11 cellular contexts compared by ENCODE assay signal in the genomic region with DNA sequence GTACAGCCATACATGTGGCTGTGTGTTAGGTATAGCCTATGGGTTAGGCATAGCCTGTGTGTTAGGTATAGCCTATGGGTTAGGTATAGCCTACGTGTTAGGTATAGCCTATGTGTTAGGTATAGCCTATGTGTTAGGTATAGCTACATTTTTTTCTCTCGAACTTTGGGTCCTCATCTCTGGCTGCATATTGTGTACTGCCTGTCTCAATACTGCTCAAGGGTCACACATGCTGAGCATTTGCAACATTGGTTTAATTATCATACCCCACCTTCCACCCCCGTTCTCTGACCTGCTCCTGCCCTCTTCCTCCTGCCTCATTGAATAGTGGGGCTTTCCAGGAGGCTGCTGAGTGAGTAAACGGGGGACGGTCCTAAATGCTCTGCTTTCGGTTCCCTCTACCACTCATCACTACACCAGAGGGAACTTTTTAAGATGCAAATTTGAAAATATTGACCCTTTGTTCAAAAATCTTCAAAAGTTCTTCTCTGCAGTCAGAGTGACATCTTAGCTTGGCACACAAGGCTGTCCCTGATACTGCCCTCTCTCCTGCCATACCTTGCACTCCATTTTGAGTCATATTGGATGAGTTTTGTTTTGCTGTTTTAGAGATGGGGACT. TPM values are rescaled to one million over a fixed set of nuclear protein-coding genes. Genes with fewer than 3 reads are reported as not detected.
DNase-seq lines count a peak whose midpoint lies in the region; ATAC-seq and TF ChIP-seq lines count a peak whose summit lies in the region.
"Had no signal": no experiment of that assay in that cellular context is flagged by ENCODE, and none has a peak within 500 bp of the region (broad histone marks: within the 10 kb centered on the region; RNA-seq: fewer than 3 reads in every experiment).

No MANE protein-coding gene starts in this region.

- peak; percentile 99 for ATAC-seq in GM18873 (IDR thresholded peaks at IDR 0.05; ENCODE audit: low FRiP score, unreplicated experiment)
- peak; percentile 97 for ATAC-seq in GM21529 (IDR thresholded peaks at IDR 0.05; ENCODE audit: unreplicated experiment)
- ATAC-seq in HG03196 (IDR thresholded peaks at IDR 0.05; ENCODE audit: unreplicated experiment) = peak; percentile 97
- ATAC-seq in lower lobe of right lung = peak; percentile 60 to 63

- DNase-seq in lower lobe of right lung (no peak), NCI-H524 treated with DMSO at 0.1 percent for 48 hours (lab: John Stamatoyannopoulos, UW) (no peak), vagina (ENCODE audit: extremely low spot score in 2 of 2) (no peak), KG1 (lab: John Stamatoyannopoulos, UW) (no peak)
- DNase-seq: posterior cingulate gyrus had no signal

- H3K9me3 ChIP-seq in lower lobe of right lung (no peaks in the 10 kb centered on the region), vagina (no peaks in the 10 kb centered on the region)

- H3K27me3 ChIP-seq in lower lobe of right lung (ENCODE audit: low read depth) = no peaks in the 10 kb centered on the region
- no peaks in the 10 kb centered on the region for H3K27me3 ChIP-seq in vagina

- no peaks in the 10 kb centered on the region for H3K4me1 ChIP-seq in lower lobe of right lung
- no peaks in the 10 kb centered on the region for H3K4me1 ChIP-seq in vagina

- TF ChIP-seq CTCF in lower lobe of right lung (IDR thresholded peaks at IDR 0.05) (no peak), vagina (IDR thresholded peaks at IDR 0.05) (no peak)

- intact Hi-C loops in lower lobe of right lung (cut with DNase I) (no loop called here), vagina (cut with DNase I) (no loop called here)

- TF ChIP-seq POLR2A in vagina (IDR thresholded peaks at IDR 0.05) = no peak

- H3K27ac ChIP-seq in lower lobe of right lung = no peak overlapping the region
- no peak overlapping the region for H3K27ac ChIP-seq in vagina

- H3K4me3 ChIP-seq in lower lobe of right lung = no peak overlapping the region
- no peak overlapping the region for H3K4me3 ChIP-seq in vagina

- H3K36me3 ChIP-seq in lower lobe of right lung (no peaks in the 10 kb centered on the region), vagina (no peaks in the 10 kb centered on the region)

RNA-seq across cellular contexts. Expression of a gene that starts 17.8 kb away (rescaled TPM):
- not detected for total RNA-seq in lower lobe of right lung
- not detected for total RNA-seq in vagina
- total RNA-seq: activated T-helper 2 cell treated with anti-CD3 and anti-CD28 coated beads, Interferon-gamma antibody, Interleukin-2, Interleukin-4, amounts not matched to agents 10 μg/mL and 5 μg/mL and 100 μg/mL, durations not matched to agents 14 hours and 24 hours and 36 hours; endothelial cell of umbilical vein; kidney epithelial cell had no signal

RNA-seq across cellular contexts. Expression of a gene that starts 24.1 kb away (rescaled TPM):
- 3.5 TPM for total RNA-seq in lower lobe of right lung
- total RNA-seq in vagina = 1.7 TPM
